14 cellular contexts compared by ENCODE assay signal in genomic region chr18:58378980-58379379, GRCh38.
DNase-seq lines count a peak whose midpoint lies in the region; ATAC-seq, FAIRE-seq and TF ChIP-seq lines count a peak whose summit lies in the region.
"Had no signal": no experiment of that assay in that cellular context is flagged by ENCODE, and none has a peak within 500 bp of the region (broad histone marks: within the 10 kb centered on the region; RNA-seq: fewer than 3 reads in every experiment).

No MANE protein-coding gene starts in this region.

- TF ChIP-seq EP300 in HepG2 (IDR thresholded peaks at IDR 0.05; ENCODE audit: low read depth in 2 of 2, low read length in 2 of 2), result no peak
- no peak for TF ChIP-seq EP300 in HepG2 (CRISPR knock-in tag; IDR thresholded peaks at IDR 0.05; ENCODE audit: borderline replicate concordance)

- H3K36me3 Mint-ChIP-seq in WTC11, result peaks cover 40% of the 10 kb centered on the region
- H3K36me3 Mint-ChIP-seq in type B pancreatic cell, result peaks cover 40% of the 10 kb centered on the region

- WGBS in HepG2 (ENCODE audit: low lambda C conversion rate), result no CpG with 5 or more reads among the region's 14 CpGs

- intact Hi-C loops in left ventricle myocardium superior (cut with micrococcal nuclease) (no loop called here), HepG2 (cut with micrococcal nuclease; ENCODE audit: unreplicated experiment) (no loop called here), mucosa of descending colon (cut with DNase I, micrococcal nuclease) (no loop called here)

- H3K27ac ChIP-seq in right atrium auricular region (no peak overlapping the region), HepG2 (ENCODE audit: extremely low read length, insufficient read depth, low read length) (no peak overlapping the region)
- H3K27ac ChIP-seq: 22Rv1, HL-60 had no signal

- no peaks in the 10 kb centered on the region; the same call in 1 of the 2 replicates for H3K4me1 Mint-ChIP-seq in WTC11
- peaks cover 22% of the 10 kb centered on the region for H3K4me1 Mint-ChIP-seq in type B pancreatic cell (ENCODE audit: unreplicated experiment)
- H3K4me1 Mint-ChIP-seq: CD4-positive, CD25-positive, alpha-beta regulatory T cell had no signal

- no peak for ATAC-seq in left ventricle myocardium superior
- ATAC-seq in WTC11, result no peak
- peak; percentile 25; the same call in 1 of the 3 replicates for ATAC-seq in HepG2
- ATAC-seq in mucosa of descending colon, result no peak
- no peak for ATAC-seq in GM18861 (IDR thresholded peaks at IDR 0.05; ENCODE audit: unreplicated experiment)

- DNase-seq in right atrium auricular region (ENCODE audit: low spot score), result peak; percentile 50
- DNase-seq in left ventricle myocardium superior, result no peak
- DNase-seq in WTC11 (ENCODE audit: low spot score), result no peak
- DNase-seq in HepG2 (ENCODE audit: low spot score), result no peak
- DNase-seq in type B pancreatic cell (ENCODE audit: extremely low spot score, unreplicated experiment), result peak; percentile 64
- no peak for DNase-seq in NCI-H524 treated with DMSO at 0.1 percent for 48 hours (lab: John Stamatoyannopoulos, UW)
- DNase-seq in mucosa of descending colon, result no peak
- DNase-seq: CD4-positive, CD25-positive, alpha-beta regulatory T cell; DMS53; GF-D8; IMR-90 had no signal

- TF ChIP-seq POLR2A in HepG2 (IDR thresholded peaks at IDR 0.05; ENCODE audit: insufficient read depth in 1 of 2, low read depth in 2 of 2, low read length in 2 of 2), result no peak

- H3K27me3 ChIP-seq in right atrium auricular region, result no peaks in the 10 kb centered on the region
- no peaks in the 10 kb centered on the region for H3K27me3 ChIP-seq in HepG2 (ENCODE audit: control insufficient read depth in 1 of 2, insufficient read depth in 2 of 2, low read length in 2 of 2)

- CTCF ChIA-PET in WTC11 (lab: Charles Lee), result no interaction called here
- CTCF ChIA-PET in HepG2 (lab: Yijun Ruan, JAX; ENCODE audit: low intra/inter-chr PET ratio, low total read pairs), result no interaction called here

- H3K79me2 ChIP-seq in HepG2 (ENCODE audit: insufficient read depth, low read length), result no peaks in the 10 kb centered on the region

- H3K9me3 ChIP-seq in right atrium auricular region, result no peaks in the 10 kb centered on the region
- H3K9me3 ChIP-seq in HepG2 (ENCODE audit: low read length), result no peaks in the 10 kb centered on the region
- no peaks in the 10 kb centered on the region for H3K9me3 ChIP-seq in mucosa of descending colon

- H3K4me3 Mint-ChIP-seq in WTC11, result no peak overlapping the region
- no peak overlapping the region for H3K4me3 Mint-ChIP-seq in type B pancreatic cell
- H3K4me3 Mint-ChIP-seq: CD4-positive, CD25-positive, alpha-beta regulatory T cell had no signal

- H3K4me3 ChIP-seq in right atrium auricular region, result no peak overlapping the region
- H3K4me3 ChIP-seq in HepG2 (replicated peaks in 1 of 3; ENCODE audit: insufficient read depth in 1 of 3, low read depth in 2 of 3, low read length in 3 of 3), result no peak overlapping the region
- no peak overlapping the region for H3K4me3 ChIP-seq in mucosa of descending colon

- no peaks in the 10 kb centered on the region for H3K4me1 ChIP-seq in right atrium auricular region
- peaks cover 14% of the 10 kb centered on the region for H3K4me1 ChIP-seq in HepG2 (ENCODE audit: insufficient read depth, low read length)
- no peaks in the 10 kb centered on the region for H3K4me1 ChIP-seq in mucosa of descending colon (ENCODE audit: low read depth)

- BruUV-seq in HepG2 (replicated peaks; lab: Mats Ljungman, UMichigan), result no TSS peak

- H3K4me2 ChIP-seq in HepG2 (ENCODE audit: low read depth, low read length), result no peak overlapping the region

- H3K9ac ChIP-seq in HepG2 (ENCODE audit: insufficient read depth, low read depth, low read length), result no peak overlapping the region

- in situ Hi-C loops in HepG2 (cut with HindIII; ENCODE audit: extremely low pct_ligation_motif_present, low pct_unique_long_range_greater_than_20kb), result loop anchor here (25.0 kb wide), 1 partner anchor 683 kb away; no protein-coding TSS in a partner anchor

- no peak overlapping the region for H2AFZ ChIP-seq in HepG2 (ENCODE audit: low read length)

- H3K36me3 ChIP-seq in right atrium auricular region (peaks cover 13% of the 10 kb centered on the region), HepG2 (replicated peaks in 1 of 2; ENCODE audit: control insufficient read depth in 1 of 2, insufficient read depth in 2 of 2, low read length in 2 of 2) (peaks cover 8 to 49% of the 10 kb centered on the region in 2 experiments; a peak in 4 of 5 replicates), mucosa of descending colon (ENCODE audit: low read depth) (peaks cover 5% of the 10 kb centered on the region)

- no peak for TF ChIP-seq RAD21 in HepG2 (CRISPR knock-in tag; IDR thresholded peaks at IDR 0.05)

- TF ChIP-seq CTCF in right atrium auricular region (IDR thresholded peaks at IDR 0.05), result no peak
- TF ChIP-seq CTCF in WTC11 (IDR thresholded peaks at IDR 0.05), result no peak
- TF ChIP-seq CTCF in HepG2 (CRISPR knock-in tag; IDR thresholded peaks at IDR 0.05), result no peak
- no peak for TF ChIP-seq CTCF in type B pancreatic cell (conservative IDR thresholded peaks at IDR 0.05)
- no peak for TF ChIP-seq CTCF in mucosa of descending colon (IDR thresholded peaks at IDR 0.05)

- POLR2A ChIA-PET in WTC11 (lab: Charles Lee), result no interaction called here
- POLR2A ChIA-PET in HepG2 (lab: Yijun Ruan, JAX), result no interaction called here

- H3K9me3 Mint-ChIP-seq in WTC11, result no peaks in the 10 kb centered on the region
- no peaks in the 10 kb centered on the region for H3K9me3 Mint-ChIP-seq in type B pancreatic cell
- H3K9me3 Mint-ChIP-seq: CD4-positive, CD25-positive, alpha-beta regulatory T cell had no signal

- FAIRE-seq in HepG2 (lab: Jason Lieb, UNC), result no peak

- H3K27ac Mint-ChIP-seq in WTC11, result 0 out of 2 replicates have a peak overlapping the region, but pooled peaks have one; percentile 20
- H3K27ac Mint-ChIP-seq in type B pancreatic cell, result no peak overlapping the region
- H3K27ac Mint-ChIP-seq: CD4-positive, CD25-positive, alpha-beta regulatory T cell had no signal

- no peaks in the 10 kb centered on the region for H4K20me1 ChIP-seq in HepG2 (ENCODE audit: insufficient read depth, low read length)

- no peaks in the 10 kb centered on the region for H3K27me3 Mint-ChIP-seq in WTC11 (ENCODE audit: low read depth)
- H3K27me3 Mint-ChIP-seq in type B pancreatic cell, result no peaks in the 10 kb centered on the region

TF ChIP-seq in WTC11, 78 proteins besides CTCF, POLR2A, EP300 and RAD21:
- no peak for TF ChIP-seq ZNF121 (CRISPR knock-in tag; IDR thresholded peaks at IDR 0.05)
- peak; percentile 91 for TF ChIP-seq ZNF423 (CRISPR knock-in tag; IDR thresholded peaks at IDR 0.05)
TF ChIP-seq in WTC11: peak in this region for 1.

TF ChIP-seq in HepG2, 621 proteins besides CTCF, POLR2A, EP300 and RAD21 (continues in another document):
- TF ChIP-seq SMAD3 (CRISPR knock-in tag; IDR thresholded peaks at IDR 0.05) (no peak), NONO (IDR thresholded peaks at IDR 0.05) (no peak), NONO (CRISPR knock-in tag; conservative IDR thresholded peaks at IDR 0.05) (no peak), MLXIP (CRISPR knock-in tag; IDR thresholded peaks at IDR 0.05; ENCODE audit: borderline replicate concordance) (no peak), ZNF143 (CRISPR knock-in tag; IDR thresholded peaks at IDR 0.05) (no peak), ATF7 (IDR thresholded peaks at IDR 0.05) (no peak), ATF7 (CRISPR knock-in tag; IDR thresholded peaks at IDR 0.05) (no peak), ZNF232 (CRISPR knock-in tag; IDR thresholded peaks at IDR 0.05; ENCODE audit: borderline replicate concordance) (no peak), ZNF788 (CRISPR knock-in tag; IDR thresholded peaks at IDR 0.05; ENCODE audit: borderline replicate concordance) (no peak), ZNF562 (CRISPR knock-in tag; IDR thresholded peaks at IDR 0.05; ENCODE audit: borderline replicate concordance) (no peak), JDP2 (CRISPR knock-in tag; IDR thresholded peaks at IDR 0.05; ENCODE audit: borderline replicate concordance) (no peak), ATF5 (CRISPR knock-in tag; IDR thresholded peaks at IDR 0.05; ENCODE audit: low read depth) (no peak), ZNF230 (CRISPR knock-in tag; IDR thresholded peaks at IDR 0.05) (no peak)

Comparison
In these comparisons a context has a peak if more than half of its experiments do, and no peak if none do; other contexts are left out.
1. DNase-seq: peak in right atrium auricular region (single experiment) and type B pancreatic cell (single experiment); none in left ventricle myocardium superior (single experiment), WTC11 (single experiment), HepG2 (single experiment), NCI-H524 treated with DMSO at 0.1 percent for 48 hours (single experiment) and mucosa of descending colon (0 of 3).